In the genomic region with DNA sequence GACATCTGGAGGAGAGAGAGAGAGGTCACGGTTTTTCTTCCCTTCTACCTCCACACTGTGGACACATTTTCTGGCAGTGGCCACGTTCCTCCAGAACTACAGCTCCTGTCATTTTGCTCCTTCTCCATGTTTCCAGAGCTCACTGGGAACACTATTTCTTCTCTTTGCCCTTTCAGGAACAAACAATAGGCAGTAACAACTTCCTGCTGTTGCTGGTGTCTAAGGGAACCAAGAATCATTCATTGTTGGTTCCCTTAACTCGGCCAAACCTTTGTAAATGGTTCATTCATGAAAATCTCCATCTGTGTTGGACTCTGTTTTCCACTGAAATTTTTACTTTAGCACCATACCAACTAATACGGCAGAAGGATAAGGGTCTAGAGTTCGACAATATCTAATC, we compare ENCODE assay signal across 23 cellular contexts.
"Had no signal": no experiment of that assay in that cellular context is flagged by ENCODE, and none has a peak within 500 bp of the region (broad histone marks: within the 10 kb centered on the region; RNA-seq: fewer than 3 reads in every experiment).

No MANE protein-coding gene starts in this region.

- H3K36me3 Mint-ChIP-seq: immature natural killer cell; naive thymus-derived CD4-positive, alpha-beta T cell; stimulated activated naive B cell treated with anti-CD40 and anti-IgM and Interleukin-4, amounts not matched to agents 10 μg/mL and 1 μg/mL and 100 μg/mL, for 72 hours had no signal

- H3K4me1 Mint-ChIP-seq: immature natural killer cell; naive thymus-derived CD4-positive, alpha-beta T cell; stimulated activated naive B cell treated with anti-CD40 and anti-IgM and Interleukin-4, amounts not matched to agents 10 μg/mL and 1 μg/mL and 100 μg/mL, for 72 hours; stimulated activated naive CD8-positive, alpha-beta T cell treated with anti-CD3 and anti-CD28 coated beads, Interleukin-15, amount 100 ng/mL, for 72 hours had no signal

- ATAC-seq: left cardiac atrium; lower lobe of right lung; naive thymus-derived CD4-positive, alpha-beta T cell; sciatic nerve; stimulated activated naive B cell treated with anti-CD40 and anti-IgM and Interleukin-4, amounts not matched to agents 10 μg/mL and 1 μg/mL and 100 μg/mL, for 72 hours; stimulated activated naive CD8-positive, alpha-beta T cell treated with anti-CD3 and anti-CD28 coated beads, Interleukin-15, amount 100 ng/mL, for 72 hours had no signal

- H3K27me3 ChIP-seq: neutrophil, spleen had no signal

- H3K9me3 ChIP-seq: left ventricle myocardium inferior, lower lobe of right lung, neutrophil, spleen, thoracic aorta had no signal

- H3K4me3 Mint-ChIP-seq: endodermal cell; immature natural killer cell; naive thymus-derived CD4-positive, alpha-beta T cell; nephron progenitor cell; stimulated activated naive B cell treated with anti-CD40 and anti-IgM and Interleukin-4, amounts not matched to agents 10 μg/mL and 1 μg/mL and 100 μg/mL, for 72 hours; stimulated activated naive CD8-positive, alpha-beta T cell treated with anti-CD3 and anti-CD28 coated beads, Interleukin-15, amount 100 ng/mL, for 72 hours had no signal

- H3K36me3 ChIP-seq: left ventricle myocardium inferior, lower lobe of right lung, neutrophil, spleen, thoracic aorta had no signal

- H3K9me3 Mint-ChIP-seq: immature natural killer cell; nephron progenitor cell; stimulated activated naive B cell treated with anti-CD40 and anti-IgM and Interleukin-4, amounts not matched to agents 10 μg/mL and 1 μg/mL and 100 μg/mL, for 72 hours; stimulated activated naive CD8-positive, alpha-beta T cell treated with anti-CD3 and anti-CD28 coated beads, Interleukin-15, amount 100 ng/mL, for 72 hours had no signal

- H3K27ac ChIP-seq: coronary artery, left ventricle myocardium inferior, lower lobe of right lung, neutrophil, spleen, thoracic aorta had no signal

- H3K27ac Mint-ChIP-seq: endodermal cell; immature natural killer cell; naive thymus-derived CD4-positive, alpha-beta T cell; nephron progenitor cell; stimulated activated naive B cell treated with anti-CD40 and anti-IgM and Interleukin-4, amounts not matched to agents 10 μg/mL and 1 μg/mL and 100 μg/mL, for 72 hours; stimulated activated naive CD8-positive, alpha-beta T cell treated with anti-CD3 and anti-CD28 coated beads, Interleukin-15, amount 100 ng/mL, for 72 hours had no signal

- H3K4me3 ChIP-seq: coronary artery, left ventricle myocardium inferior, lower lobe of right lung, spleen, thoracic aorta had no signal

- H3K4me1 ChIP-seq: left ventricle myocardium inferior, lower lobe of right lung, spleen had no signal

- DNase-seq: effector CD4-positive, alpha-beta T cell; endodermal cell; glutamatergic neuron; immature natural killer cell; kidney; left cardiac atrium; left ventricle myocardium inferior; lower lobe of right lung; mesendoderm; naive thymus-derived CD4-positive, alpha-beta T cell; nephron progenitor cell; posterior cingulate gyrus; spleen; stimulated activated CD4-positive, alpha-beta T cell treated with anti-CD3 and anti-CD28 coated beads, Interleukin-15, amount 100 ng/mL, for 24 hours; stimulated activated CD4-positive, alpha-beta T cell treated with anti-CD3 and anti-CD28 coated beads, Interleukin-1b, Interleukin-23, amount 100 ng/mL, for 48 hours; stimulated activated CD4-positive, alpha-beta T cell treated with anti-CD3 and anti-CD28 coated beads, Interleukin-4, amount 100 ng/mL, for 4 hours; stimulated activated naive B cell treated with anti-CD40 and anti-IgM and Interleukin-4, amounts not matched to agents 10 μg/mL and 1 μg/mL and 100 μg/mL, for 72 hours; stimulated activated naive CD8-positive, alpha-beta T cell treated with anti-CD3 and anti-CD28 coated beads, Interleukin-15, amount 100 ng/mL, for 72 hours; trophoblast cell had no signal
